Comparison of ENCODE assay signal across 8 cellular contexts in the genomic region with DNA sequence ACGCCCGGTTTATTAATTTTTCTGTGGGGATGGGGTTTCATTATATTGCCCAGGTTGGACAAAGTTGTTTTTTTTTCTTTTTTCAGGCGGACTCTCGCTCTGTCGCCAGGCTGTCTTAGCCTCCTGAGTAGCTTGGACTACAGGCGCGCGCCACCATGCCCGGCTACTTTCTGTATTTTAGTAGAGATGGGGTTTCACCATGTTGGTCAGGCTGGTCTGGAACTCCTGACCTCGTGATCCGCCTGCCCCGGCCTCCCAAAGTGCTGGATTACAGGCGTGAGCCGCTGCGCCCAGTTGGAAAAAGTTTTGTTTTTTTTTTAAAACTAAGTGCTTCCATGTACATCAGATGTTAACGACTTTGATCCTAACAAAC. TPM values are rescaled to one million over a fixed set of nuclear protein-coding genes. Genes with fewer than 3 reads are reported as not detected.
DNase-seq lines count a peak whose midpoint lies in the region; TF ChIP-seq lines count a peak whose summit lies in the region.

No MANE protein-coding gene starts in this region.

- peaks cover 16 to 38% (median 29%) of the 10 kb centered on the region in 11 experiments; a peak in 21 of 22 replicates for H4K20me1 ChIP-seq in BLaER1 treated with 17β-estradiol and CSF1 and Interleukin-3, amounts not matched to agents 10 nM and 100 nM
- H4K20me1 ChIP-seq in OCI-LY3 (ENCODE audit: insufficient read depth, low read length) (peaks cover 15% of the 10 kb centered on the region), neural progenitor cell (ENCODE audit: low read depth) (peaks cover 20% of the 10 kb centered on the region)

- peaks cover 29 to 32% (median 31%) of the 10 kb centered on the region in 11 experiments for H3K36me3 ChIP-seq in BLaER1 treated with 17β-estradiol and CSF1 and Interleukin-3, amounts not matched to agents 10 nM and 100 nM
- H3K36me3 ChIP-seq in OCI-LY3 (replicated peaks; ENCODE audit: low read depth, low read length) (peaks cover 18% of the 10 kb centered on the region), endodermal cell (ENCODE audit: control insufficient read depth, insufficient read depth, low read length) (peaks cover 10% of the 10 kb centered on the region), neural progenitor cell (no peaks in the 10 kb centered on the region)

- WGBS in endodermal cell (ENCODE audit: insufficient coverage in 1 of 2, insufficient read length in 1 of 2), 2 experiments, result 63 to 65% methylated on average over 9 to 16 of the region's 16 CpGs

- peaks cover 63% of the 10 kb centered on the region for H3K79me2 ChIP-seq in OCI-LY3 (ENCODE audit: low read length)
- H3K79me2 ChIP-seq in neural progenitor cell (ENCODE audit: low read depth), result peaks cover 56% of the 10 kb centered on the region

- H3K27ac Mint-ChIP-seq in endodermal cell (peak overlapping the region; percentile 99), neural progenitor cell (peak overlapping the region; percentile 72)

- peak overlapping the region; percentile 80 to 94 (median 92) for H3K27ac ChIP-seq in BLaER1 treated with 17β-estradiol and CSF1 and Interleukin-3, amounts not matched to agents 10 nM and 100 nM
- peak overlapping the region; percentile 80; the same call in 1 of the 2 replicates for H3K27ac ChIP-seq in OCI-LY3 (ENCODE audit: low read length)
- H3K27ac ChIP-seq in endodermal cell (ENCODE audit: low read depth, low read length), result no peak overlapping the region
- H3K27ac ChIP-seq in neural progenitor cell, result no peak overlapping the region

- H3F3A ChIP-seq in neural progenitor cell (ENCODE audit: low read depth), result peaks cover 23% of the 10 kb centered on the region

- H3K4me3 Mint-ChIP-seq in endodermal cell (peak overlapping the region; percentile 97), neural progenitor cell (peak overlapping the region; percentile 100)

- H3K27me3 ChIP-seq in BLaER1 treated with 17β-estradiol and CSF1 and Interleukin-3, amounts not matched to agents 10 nM and 100 nM, result no peaks in the 10 kb centered on the region
- H3K27me3 ChIP-seq in OCI-LY3 (ENCODE audit: low read depth, low read length), result no peaks in the 10 kb centered on the region
- no peaks in the 10 kb centered on the region for H3K27me3 ChIP-seq in endodermal cell (ENCODE audit: control insufficient read depth, insufficient read depth, low read length, poor library complexity, severe bottlenecking)
- H3K27me3 ChIP-seq in neural progenitor cell, result no peaks in the 10 kb centered on the region

- peak overlapping the region; percentile 84 to 94 (median 91) for H3K9ac ChIP-seq in BLaER1 treated with 17β-estradiol and CSF1 and Interleukin-3, amounts not matched to agents 10 nM and 100 nM
- H3K9ac ChIP-seq in OCI-LY3 (ENCODE audit: low read length) (peak overlapping the region; percentile 75), endodermal cell (ENCODE audit: extremely low read depth, low read length, poor library complexity, severe bottlenecking) (peak overlapping the region; percentile 71), neural progenitor cell (peak overlapping the region; percentile 51)

- H3K4me1 Mint-ChIP-seq in endodermal cell, result peaks cover 19% of the 10 kb centered on the region
- peaks cover 28% of the 10 kb centered on the region for H3K4me1 Mint-ChIP-seq in neural progenitor cell

- peak overlapping the region; percentile 89 to 100 (median 97) for H3K4me2 ChIP-seq in BLaER1 treated with 17β-estradiol and CSF1 and Interleukin-3, amounts not matched to agents 10 nM and 100 nM
- H3K4me2 ChIP-seq in OCI-LY3 (ENCODE audit: low read length), result peak overlapping the region; percentile 100
- H3K4me2 ChIP-seq in neural progenitor cell, result peak overlapping the region; percentile 80

- DNase-seq in endodermal cell (no peak), neural progenitor cell (ENCODE audit: low spot score) (no peak), NCI-H2081 treated with DMSO at 0.1 percent for 48 hours (lab: John Stamatoyannopoulos, UW) (no peak), germinal center (ENCODE audit: low spot score) (no peak), EL (no peak)
- no peak for DNase-seq in activated effector memory CD4-positive, alpha-beta T cell treated with Interleukin-2 at 50 U/mL for 16 hours

- no peak for TF ChIP-seq CTCF in OCI-LY3 (IDR thresholded peaks at IDR 0.05; ENCODE audit: low read depth, low read length)
- no peak for TF ChIP-seq CTCF in endodermal cell (conservative IDR thresholded peaks at IDR 0.05)
- TF ChIP-seq CTCF in neural progenitor cell (IDR thresholded peaks at IDR 0.05), result no peak

- H3K9me3 ChIP-seq in BLaER1 treated with 17β-estradiol and CSF1 and Interleukin-3, amounts not matched to agents 10 nM and 100 nM (replicated peaks in 1 of 11), result peaks cover 12 to 19% (median 12%) of the 10 kb centered on the region in 11 experiments
- no peaks in the 10 kb centered on the region for H3K9me3 ChIP-seq in OCI-LY3 (ENCODE audit: insufficient read depth, low read length)
- H3K9me3 ChIP-seq in endodermal cell (ENCODE audit: control insufficient read depth, low read length), result no peaks in the 10 kb centered on the region
- no peaks in the 10 kb centered on the region for H3K9me3 ChIP-seq in neural progenitor cell (ENCODE audit: low read depth)

- H3K36me3 Mint-ChIP-seq in endodermal cell (ENCODE audit: low read depth) (peaks cover 24% of the 10 kb centered on the region), neural progenitor cell (peaks cover 18% of the 10 kb centered on the region)

- H3K4me1 ChIP-seq in BLaER1 treated with 17β-estradiol and CSF1 and Interleukin-3, amounts not matched to agents 10 nM and 100 nM, result peaks cover 22 to 35% (median 30%) of the 10 kb centered on the region in 10 experiments
- H3K4me1 ChIP-seq in OCI-LY3 (ENCODE audit: low read length), result peaks cover 21% of the 10 kb centered on the region
- no peaks in the 10 kb centered on the region for H3K4me1 ChIP-seq in endodermal cell (ENCODE audit: control insufficient read depth, insufficient read depth, low read length)
- H3K4me1 ChIP-seq in neural progenitor cell, result peaks cover 13% of the 10 kb centered on the region

- H3K4me3 ChIP-seq in BLaER1 treated with 17β-estradiol and CSF1 and Interleukin-3, amounts not matched to agents 10 nM and 100 nM, result peak overlapping the region; percentile 89 to 100 (median 92)
- H3K4me3 ChIP-seq in OCI-LY3 (ENCODE audit: low read length) (peak overlapping the region; percentile 96), endodermal cell (ENCODE audit: low read length) (peak overlapping the region; percentile 98), neural progenitor cell (peak overlapping the region; percentile 84)

- no peaks in the 10 kb centered on the region for H3K27me3 Mint-ChIP-seq in endodermal cell (ENCODE audit: insufficient read depth)
- H3K27me3 Mint-ChIP-seq in neural progenitor cell (ENCODE audit: insufficient read depth, low read depth), result peaks cover 4% of the 10 kb centered on the region

- peak overlapping the region; percentile 98 for H2AFZ ChIP-seq in OCI-LY3 (ENCODE audit: low read depth, low read length)
- peak overlapping the region; percentile 64 for H2AFZ ChIP-seq in neural progenitor cell (replicated peaks)

- H3K9me3 Mint-ChIP-seq in endodermal cell (peaks cover 8% of the 10 kb centered on the region), neural progenitor cell (no peaks in the 10 kb centered on the region)

RNA-seq across cellular contexts. Expression of a gene that starts 0.5 kb away (rescaled TPM):
- total RNA-seq in endodermal cell (10 to 100 TPM; 21.0 to 22.0 TPM), neural progenitor cell (ENCODE audit: low replicate concordance) (16.8 and 22.4 TPM in 2 replicates)
- polyA plus RNA-seq in endodermal cell (2013, experiment 1 of 2), result 14.2 TPM
- 11.8 TPM for polyA plus RNA-seq in endodermal cell (2013, experiment 2 of 2)

RNA-seq across cellular contexts. Expression of a gene that starts 3.8 kb away (rescaled TPM):
- total RNA-seq in endodermal cell (10 to 100 TPM; 14.9 to 18.2 TPM), neural progenitor cell (ENCODE audit: low replicate concordance) (19.6 and 23.3 TPM in 2 replicates)
- polyA plus RNA-seq in endodermal cell (2013, experiment 1 of 2), result 15.5 TPM
- polyA plus RNA-seq in endodermal cell (2013, experiment 2 of 2), result 15.6 TPM

RNA-seq across cellular contexts. Expression of a gene that starts 27.9 kb away (rescaled TPM):
- total RNA-seq in endodermal cell (10 to 100 TPM; 13.7 to 16.5 TPM), neural progenitor cell (ENCODE audit: low replicate concordance) (18.7 and 20.2 TPM in 2 replicates)
- polyA plus RNA-seq in endodermal cell (2013, experiment 1 of 2), result 14.0 TPM
- 11.0 TPM for polyA plus RNA-seq in endodermal cell (2013, experiment 2 of 2)

RNA-seq across cellular contexts. Expression of a gene that starts 34.7 kb away (rescaled TPM):
- total RNA-seq in endodermal cell (100 to 1,000 TPM; 455 to 472 TPM), neural progenitor cell (ENCODE audit: low replicate concordance) (2,754 and 3,838 TPM in 2 replicates)
- polyA plus RNA-seq in endodermal cell (2013, experiment 1 of 2), result 477 TPM
- polyA plus RNA-seq in endodermal cell (2013, experiment 2 of 2), result 427 TPM

RNA-seq across cellular contexts. Expression of a gene that starts 51.3 kb away (rescaled TPM):
- total RNA-seq in endodermal cell, result 1 to 10 TPM; 7.7 to 8.3 TPM
- 14.6 TPM for polyA plus RNA-seq in endodermal cell (2013, experiment 1 of 2)
- polyA plus RNA-seq in endodermal cell (2013, experiment 2 of 2), result 14.9 TPM
- total RNA-seq in neural progenitor cell (ENCODE audit: low replicate concordance), result 14.7 and 21.1 TPM in 2 replicates

Comparison
In these comparisons a context has a peak if more than half of its experiments do, and no peak if none do; other contexts are left out.
1. H3K27ac ChIP-seq: peak in BLaER1 treated with 17β-estradiol and CSF1 and Interleukin-3, amounts not matched to agents 10 nM and 100 nM (11 of 11) and OCI-LY3 (single experiment); none in endodermal cell (single experiment) and neural progenitor cell (single experiment).
2. Peak in every context shown above with its lines, with median percentiles within 50 percentile points of each other: H3K4me2 ChIP-seq, H3K4me3 ChIP-seq and H3K9ac ChIP-seq.